8 cellular contexts compared by ENCODE assay signal in the genomic region with DNA sequence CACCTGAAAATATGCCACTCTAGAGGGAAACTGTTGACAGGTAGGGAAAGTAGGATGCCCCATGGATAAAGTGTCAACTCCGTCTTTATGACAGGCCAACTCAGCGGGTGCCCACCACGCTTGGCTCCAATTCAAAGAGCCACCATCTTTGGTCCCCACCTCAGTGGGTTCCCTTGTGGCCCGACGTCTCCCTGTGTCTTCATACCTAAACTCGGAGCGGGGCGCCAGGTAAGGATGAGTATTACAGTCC. TPM values are rescaled to one million over a fixed set of nuclear protein-coding genes. Genes with fewer than 3 reads are reported as not detected.
A peak's percentile ranks its signal among the peaks of the same experiment; 100 is the strongest.
DNase-seq lines count a peak whose midpoint lies in the region; ATAC-seq and TF ChIP-seq lines count a peak whose summit lies in the region.

No MANE protein-coding gene starts in this region.

- peaks cover 34% of the 10 kb centered on the region for H3K36me3 Mint-ChIP-seq in T-cell

- no peaks in the 10 kb centered on the region for H3K9me3 Mint-ChIP-seq in T-cell

- CTCF ChIA-PET in T-cell (lab: Charles Lee) = interaction anchor here (0.6 to 9.1 kb wide), 9 partner anchors 14 to 824 kb away, joined by 3 to 254 read pairs (median 3); a partner anchor contains a TSS

- TF ChIP-seq CTCF in GM12864 (IDR thresholded peaks at IDR 0.05; ENCODE audit: low read depth, low read length, missing control alignments) = no peak
- TF ChIP-seq CTCF in fibroblast of pulmonary artery (IDR thresholded peaks at IDR 0.05; ENCODE audit: low read length, missing control alignments) = no peak
- no peak for TF ChIP-seq CTCF in retinal pigment epithelial cell (conservative IDR thresholded peaks at IDR 0.05; ENCODE audit: low read depth, low read length)

- POLR2A ChIA-PET in T-cell (lab: Charles Lee) = interaction anchor here in 1 of 2 donors (0.7 to 1.2 kb wide), 6 partner anchors 28 to 184 kb away, joined by 3 to 14 read pairs (median 4); no protein-coding TSS in a partner anchor

- H3K27ac Mint-ChIP-seq in T-cell = peak overlapping the region; percentile 99

- H3K4me1 Mint-ChIP-seq in T-cell = peaks cover 53 to 63% (median 54%) of the 10 kb centered on the region in 3 donors

- H3K4me3 ChIP-seq in GM12864 (ENCODE audit: low read depth, low read length) = peak overlapping the region; percentile 90
- peak overlapping the region; percentile 86 for H3K4me3 ChIP-seq in fibroblast of pulmonary artery (replicated peaks; ENCODE audit: low read depth, low read length)
- peak overlapping the region; percentile 81 for H3K4me3 ChIP-seq in retinal pigment epithelial cell (ENCODE audit: low read length)

- no peaks in the 10 kb centered on the region for H3K27me3 Mint-ChIP-seq in T-cell

- no peak for DNase-seq in GM12864 (ENCODE audit: low read depth)
- no peak for DNase-seq in T-cell
- DNase-seq in fibroblast of pulmonary artery (ENCODE audit: low read depth) = no peak
- DNase-seq in retinal pigment epithelial cell (ENCODE audit: low read depth) = no peak
- no peak for DNase-seq in iPS-NIHi11 (ENCODE audit: low spot score)
- no peak for DNase-seq in NCI-H1105 (lab: John Stamatoyannopoulos, UW)
- DNase-seq in AG08396 (ENCODE audit: low spot score) = no peak

- H3K4me3 Mint-ChIP-seq in T-cell = peak overlapping the region; percentile 95 to 98 (median 97)

- ATAC-seq in T-cell (replicated peaks in 1 of 4) = no peak
- ATAC-seq in GM18517 (IDR thresholded peaks at IDR 0.05; ENCODE audit: unreplicated experiment) = no peak

RNA-seq across cellular contexts. Expression of a gene that starts 0.3 kb away (rescaled TPM):
- total RNA-seq in T-cell = 10 to 100 TPM; 42.3 to 69.7 (median 53.4) TPM

RNA-seq across cellular contexts. Expression of a gene that starts 3.3 kb away (rescaled TPM):
- total RNA-seq in T-cell = 100 to 1,000 TPM; 108 to 246 (median 202) TPM

RNA-seq across cellular contexts. Expression of a gene that starts 25.7 kb away (rescaled TPM):
- 100 to 1,000 TPM in 1 of 5 donors, 10 to 100 TPM in 4; 62.2 to 109 (median 74.2) TPM for total RNA-seq in T-cell

RNA-seq across cellular contexts. Expression of a gene that starts 26.0 kb away (rescaled TPM):
- total RNA-seq in T-cell = 1 to 10 TPM; 4.2 to 6.9 (median 5.5) TPM

RNA-seq across cellular contexts. Expression of a gene that starts 27.5 kb away (rescaled TPM):
- 10 to 100 TPM in 4 of 5 donors, 1 to 10 TPM in 1; 8.9 to 30.8 (median 12.4) TPM for total RNA-seq in T-cell
